In genomic region chr11:119910056-119910455, GRCh38 we compare ENCODE assay signal across 20 cellular contexts.
A peak's percentile ranks its signal among the peaks of the same experiment; 100 is the strongest.
DNase-seq lines count a peak whose midpoint lies in the region; ATAC-seq and TF ChIP-seq lines count a peak whose summit lies in the region.
"Had no signal": no experiment of that assay in that cellular context is flagged by ENCODE, and none has a peak within 500 bp of the region (broad histone marks: within the 10 kb centered on the region; RNA-seq: fewer than 3 reads in every experiment).

No MANE protein-coding gene starts in this region.

- H2AFZ ChIP-seq in osteoblast (ENCODE audit: low read length) = no peak overlapping the region

- no peak overlapping the region for H3K27ac ChIP-seq in BLaER1 treated with 17β-estradiol and CSF1 and Interleukin-3, amounts not matched to agents 10 nM and 100 nM
- no peak overlapping the region for H3K27ac ChIP-seq in osteoblast (ENCODE audit: low read depth, low read length)
- H3K27ac ChIP-seq: tibial artery had no signal

- peaks cover 4 to 58% (median 40%) of the 10 kb centered on the region in 10 experiments; a peak in 18 of 20 replicates for H3K4me1 ChIP-seq in BLaER1 treated with 17β-estradiol and CSF1 and Interleukin-3, amounts not matched to agents 10 nM and 100 nM
- no peaks in the 10 kb centered on the region for H3K4me1 ChIP-seq in osteoblast (ENCODE audit: insufficient read depth, low read length)
- H3K4me1 ChIP-seq: tibial artery had no signal

- no peaks in the 10 kb centered on the region for H4K20me1 ChIP-seq in BLaER1 treated with 17β-estradiol and CSF1 and Interleukin-3, amounts not matched to agents 10 nM and 100 nM
- H4K20me1 ChIP-seq in osteoblast (ENCODE audit: insufficient read depth, low read length) = no peaks in the 10 kb centered on the region

- H3K4me2 ChIP-seq in BLaER1 treated with 17β-estradiol and CSF1 and Interleukin-3, amounts not matched to agents 10 nM and 100 nM = peak overlapping the region in 6 of 11 experiments; percentile 5 to 91 (median 85); a peak in 11 of 22 replicates
- no peak overlapping the region for H3K4me2 ChIP-seq in osteoblast (ENCODE audit: insufficient read depth, low read length)

- no peaks in the 10 kb centered on the region for H3K36me3 ChIP-seq in BLaER1 treated with 17β-estradiol and CSF1 and Interleukin-3, amounts not matched to agents 10 nM and 100 nM
- no peaks in the 10 kb centered on the region for H3K36me3 ChIP-seq in osteoblast (ENCODE audit: insufficient read depth, low read length)
- H3K36me3 ChIP-seq: tibial artery had no signal

- WGBS in lower leg skin, 2 donors = 75 to 86% methylated on average over 4 of the region's 4 CpGs

- H3K9me3 ChIP-seq in BLaER1 treated with 17β-estradiol and CSF1 and Interleukin-3, amounts not matched to agents 10 nM and 100 nM (replicated peaks in 1 of 11) = peaks cover 7 to 9% (median 8%) of the 10 kb centered on the region in 11 experiments; a peak in 20 of 22 replicates
- H3K9me3 ChIP-seq in osteoblast (ENCODE audit: low read depth, low read length) = no peaks in the 10 kb centered on the region
- H3K9me3 ChIP-seq: tibial artery had no signal

- intact Hi-C loops in posterior vena cava (cut with DNase I) = no loop called here
- intact Hi-C loops in lower leg skin (cut with DNase I; ENCODE audit: low total_unique reads) = no loop called here

- no peak for TF ChIP-seq CTCF in lower leg skin (IDR thresholded peaks at IDR 0.05)
- TF ChIP-seq CTCF in osteoblast (IDR thresholded peaks at IDR 0.05; ENCODE audit: extremely low read depth, low read depth, low read length) = no peak

- no peaks in the 10 kb centered on the region for H3K79me2 ChIP-seq in osteoblast (ENCODE audit: insufficient read depth, low read length)

- no peak overlapping the region for H3K4me3 ChIP-seq in BLaER1 treated with 17β-estradiol and CSF1 and Interleukin-3, amounts not matched to agents 10 nM and 100 nM
- H3K4me3 ChIP-seq in lower leg skin (ENCODE audit: low read depth, poor library complexity, severe bottlenecking) (no peak overlapping the region), osteoblast (ENCODE audit: insufficient read depth, low read length) (no peak overlapping the region)
- H3K4me3 ChIP-seq: tibial artery had no signal

- no peaks in the 10 kb centered on the region for H3K27me3 ChIP-seq in BLaER1 treated with 17β-estradiol and CSF1 and Interleukin-3, amounts not matched to agents 10 nM and 100 nM
- peaks cover 3% of the 10 kb centered on the region for H3K27me3 ChIP-seq in osteoblast (ENCODE audit: insufficient read depth, low read length)

- peak; percentile 78 for DNase-seq in NCI-H146 treated with DMSO at 0.1 percent for 48 hours (lab: John Stamatoyannopoulos, UW; ENCODE audit: unreplicated experiment)
- peak; percentile 82 for DNase-seq in globus pallidus (ENCODE audit: low spot score)
- DNase-seq in posterior vena cava (ENCODE audit: low spot score) = peak; percentile 56
- DNase-seq in lower leg skin (ENCODE audit: low spot score in 2 of 2) = no peak
- DNase-seq in stimulated activated CD4-positive, alpha-beta T cell treated with anti-CD3 and anti-CD28 coated beads, Interleukin-2, amount 100 ng/mL, for 24 hours = no peak
- no peak for DNase-seq in osteoblast (ENCODE audit: insufficient read length, low spot score, missing footprints)
- DNase-seq: activated CD4-positive, alpha-beta T cell treated with anti-CD3 and anti-CD28 coated beads for 48 hours; activated CD8-positive, alpha-beta memory T cell treated with anti-CD3 and anti-CD28 coated beads for 24 hours; activated gamma-delta T cell; activated naive CD8-positive, alpha-beta T cell treated with anti-CD3 and anti-CD28 coated beads, Interleukin-2, amount 10 ng/mL, durations not matched to agents 7 days and 5 days; activated T-cell treated with anti-CD3 and anti-CD28 coated beads, Interleukin-2, amount 50 U/mL, for 1 hour; cerebellar nuclear complex; DND-41; glutamatergic neuron; NCI-H1417; SHP77; stimulated activated naive CD4-positive, alpha-beta T cell treated with Interleukin-2 at 50 U/mL for 16 hours; tibial artery had no signal

- no peak for TF ChIP-seq POLR2A in lower leg skin (IDR thresholded peaks at IDR 0.05)

- ATAC-seq in HG03342 (IDR thresholded peaks at IDR 0.05; ENCODE audit: unreplicated experiment) = no peak

- H3K9ac ChIP-seq in BLaER1 treated with 17β-estradiol and CSF1 and Interleukin-3, amounts not matched to agents 10 nM and 100 nM = no peak overlapping the region

Comparison
In these comparisons a context has a peak if more than half of its experiments do, and no peak if none do; other contexts are left out.
1. DNase-seq: peak in NCI-H146 treated with DMSO at 0.1 percent for 48 hours (single experiment), globus pallidus (single experiment) and posterior vena cava (single experiment); none in lower leg skin (0 of 2), stimulated activated CD4-positive, alpha-beta T cell treated with anti-CD3 and anti-CD28 coated beads, Interleukin-2, amount 100 ng/mL, for 24 hours (0 of 2) and osteoblast (single experiment).